In the genomic region with DNA sequence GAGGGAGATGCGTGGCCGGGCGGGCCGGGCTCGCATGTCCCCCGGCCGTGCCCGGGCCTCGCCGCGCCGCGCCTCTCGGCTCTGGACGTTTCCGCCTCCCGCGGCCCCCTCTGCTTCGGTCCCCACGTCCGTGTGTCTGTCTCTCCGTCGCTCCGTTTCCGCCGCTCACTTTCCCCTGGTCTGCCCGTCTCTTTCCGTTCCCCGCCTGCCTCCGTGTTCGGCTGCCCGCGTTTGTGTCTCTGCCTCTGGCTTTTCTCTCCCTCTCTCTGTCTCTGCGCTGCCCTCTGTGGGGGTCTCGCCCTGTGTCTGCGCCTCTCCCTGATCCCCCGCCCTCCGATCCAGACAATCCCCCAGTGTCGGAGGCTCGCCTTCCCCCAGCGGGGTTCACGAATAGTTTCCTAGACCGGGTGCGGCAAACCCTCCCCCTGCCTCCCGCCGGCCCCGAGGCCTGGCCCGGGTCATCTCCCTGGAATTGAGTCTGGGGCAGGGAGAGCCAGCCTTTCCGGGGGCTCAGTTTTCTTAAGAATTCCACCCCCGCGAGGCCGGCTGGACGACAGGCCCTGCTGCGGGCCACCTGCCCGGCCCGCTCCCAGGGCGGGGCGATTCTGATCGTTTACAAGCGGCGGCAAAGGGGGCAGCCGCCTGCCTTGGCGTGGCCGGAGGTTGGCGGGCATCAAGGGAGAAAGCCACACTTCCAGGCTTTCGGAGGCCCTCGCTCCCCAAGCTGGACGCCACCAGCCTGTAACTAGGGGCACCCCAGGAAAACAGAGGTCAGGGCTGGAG, we compare ENCODE assay signal across 8 cellular contexts. TPM values are rescaled to one million over a fixed set of nuclear protein-coding genes. Genes with fewer than 3 reads are reported as not detected.
DNase-seq lines count a peak whose midpoint lies in the region; ATAC-seq and TF ChIP-seq lines count a peak whose summit lies in the region.

No MANE protein-coding gene starts in this region.

- H3K27me3 ChIP-seq in brain microvascular endothelial cell (replicated peaks): no peaks in the 10 kb centered on the region
- no peaks in the 10 kb centered on the region for H3K27me3 ChIP-seq in kidney epithelial cell (ENCODE audit: control insufficient read depth, insufficient read depth, low read length)

- no peaks in the 10 kb centered on the region for H3K9me3 ChIP-seq in SK-N-MC (ENCODE audit: low read depth, low read length)

- H3K9ac ChIP-seq in SK-N-MC (ENCODE audit: insufficient read length): peak overlapping the region; percentile 58

- H3K4me3 ChIP-seq in SK-N-MC (peak overlapping the region; percentile 80), brain microvascular endothelial cell (ENCODE audit: low read depth, low read length) (peak overlapping the region; percentile 87), kidney epithelial cell (ENCODE audit: low read depth, low read length) (peak overlapping the region; percentile 64)

- DNase-seq in DMS53 (lab: John Stamatoyannopoulos, UW) (peak; percentile 78), DMS53 treated with DMSO at 0.1 percent for 48 hours (lab: John Stamatoyannopoulos, UW; ENCODE audit: unreplicated experiment) (no peak), SK-N-MC (ENCODE audit: low read depth, low spot score) (no peak), brain microvascular endothelial cell (no peak), kidney epithelial cell (ENCODE audit: low read depth) (no peak), omental fat pad (ENCODE audit: low spot score) (no peak)
- DNase-seq in stimulated activated CD4-positive, alpha-beta T cell treated with anti-CD3 and anti-CD28 coated beads, Interleukin-4, amount 100 ng/mL, for 24 hours: peak; percentile 60

- no peak for TF ChIP-seq CTCF in brain microvascular endothelial cell (IDR thresholded peaks at IDR 0.05; ENCODE audit: low read depth, low read length, missing control alignments)
- no peak for TF ChIP-seq CTCF in kidney epithelial cell (IDR thresholded peaks at IDR 0.05; ENCODE audit: insufficient read depth, low read length, poor library complexity, severe bottlenecking)
- TF ChIP-seq CTCF in omental fat pad (IDR thresholded peaks at IDR 0.05): no peak

- ATAC-seq in omental fat pad (ENCODE audit: low FRiP score) (no peak), HG02840 (IDR thresholded peaks at IDR 0.05; ENCODE audit: low FRiP score, unreplicated experiment) (no peak)

- no peak overlapping the region for H3K27ac ChIP-seq in SK-N-MC
- H3K27ac ChIP-seq in brain microvascular endothelial cell: peak overlapping the region; percentile 68

- in situ Hi-C loops in brain microvascular endothelial cell (cut with HindIII; ENCODE audit: low pct_ligation_motif_present, low sequenced_read_pairs): loop anchor here (25.0 kb wide), 1 partner anchor 258 kb away; no protein-coding TSS in a partner anchor

- H3K36me3 ChIP-seq in SK-N-MC (ENCODE audit: insufficient read depth, low read length) (no peaks in the 10 kb centered on the region), brain microvascular endothelial cell (replicated peaks) (no peaks in the 10 kb centered on the region), kidney epithelial cell (ENCODE audit: control insufficient read depth, insufficient read depth, low read length) (no peaks in the 10 kb centered on the region)

RNA-seq across cellular contexts. Expression of gene NBL1, which starts 0.8 kb away (rescaled TPM):
- total RNA-seq in kidney epithelial cell (71.0 and 76.7 TPM in 2 replicates), omental fat pad (10 to 100 TPM; 36.8 to 97.9 (median 72.8) TPM)

RNA-seq across cellular contexts. Expression of gene HTR6, which starts 19.7 kb away (rescaled TPM):
- total RNA-seq in kidney epithelial cell: not detected in 2 replicates
- not detected for total RNA-seq in omental fat pad

Comparison
In these comparisons a context has a peak if more than half of its experiments do, and no peak if none do; other contexts are left out.
1. DNase-seq: peak in DMS53 (single experiment) and stimulated activated CD4-positive, alpha-beta T cell treated with anti-CD3 and anti-CD28 coated beads, Interleukin-4, amount 100 ng/mL, for 24 hours (single experiment); none in DMS53 treated with DMSO at 0.1 percent for 48 hours (single experiment), SK-N-MC (single experiment), brain microvascular endothelial cell (single experiment), kidney epithelial cell (single experiment) and omental fat pad (single experiment).
2. Peak in every context shown above with its lines, with median percentiles within 50 percentile points of each other: H3K4me3 ChIP-seq.